1 cellular context compared by ENCODE assay signal in the genomic region with DNA sequence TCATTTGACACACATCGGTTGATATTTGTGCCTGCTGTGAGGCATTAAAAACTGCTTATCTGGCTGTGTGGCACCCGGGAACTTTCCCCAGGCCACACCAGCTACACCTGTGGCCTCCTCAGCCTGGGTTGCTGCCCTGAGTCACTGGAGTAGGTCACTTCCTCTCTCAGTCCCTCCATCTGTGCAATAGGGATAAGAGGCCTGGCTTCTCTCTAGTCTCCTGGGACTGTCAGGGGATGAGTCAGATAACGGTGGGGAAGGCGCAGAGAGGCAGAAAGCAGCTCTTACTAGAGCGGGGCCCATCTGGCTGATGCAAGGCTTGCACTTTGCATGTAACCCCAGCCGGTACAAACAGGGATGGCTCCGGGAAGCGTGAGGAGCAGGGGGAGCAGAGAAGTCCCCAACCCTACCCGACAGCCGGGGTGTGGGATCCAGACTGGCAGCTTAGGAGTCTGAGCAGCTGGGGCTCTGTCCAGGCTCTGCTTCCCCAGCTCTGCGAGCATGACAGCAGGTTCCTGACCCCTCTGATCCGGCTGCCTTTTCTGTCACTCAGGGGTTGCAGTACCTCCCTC.
TF ChIP-seq lines count a peak whose summit lies in the region.

No MANE protein-coding gene starts in this region.

TF ChIP-seq in K562, 482 proteins besides CTCF, POLR2A, EP300 and RAD21 (continued from another document and continues in another):
- TF ChIP-seq, protein P1, sequence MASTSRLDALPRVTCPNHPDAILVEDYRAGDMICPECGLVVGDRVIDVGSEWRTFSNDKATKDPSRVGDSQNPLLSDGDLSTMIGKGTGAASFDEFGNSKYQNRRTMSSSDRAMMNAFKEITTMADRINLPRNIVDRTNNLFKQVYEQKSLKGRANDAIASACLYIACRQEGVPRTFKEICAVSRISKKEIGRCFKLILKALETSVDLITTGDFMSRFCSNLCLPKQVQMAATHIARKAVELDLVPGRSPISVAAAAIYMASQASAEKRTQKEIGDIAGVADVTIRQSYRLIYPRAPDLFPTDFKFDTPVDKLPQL (IDR thresholded peaks at IDR 0.05; ENCODE audit: extremely low read depth, insufficient read length), result peak; percentile 66
- TF ChIP-seq, protein P2, sequence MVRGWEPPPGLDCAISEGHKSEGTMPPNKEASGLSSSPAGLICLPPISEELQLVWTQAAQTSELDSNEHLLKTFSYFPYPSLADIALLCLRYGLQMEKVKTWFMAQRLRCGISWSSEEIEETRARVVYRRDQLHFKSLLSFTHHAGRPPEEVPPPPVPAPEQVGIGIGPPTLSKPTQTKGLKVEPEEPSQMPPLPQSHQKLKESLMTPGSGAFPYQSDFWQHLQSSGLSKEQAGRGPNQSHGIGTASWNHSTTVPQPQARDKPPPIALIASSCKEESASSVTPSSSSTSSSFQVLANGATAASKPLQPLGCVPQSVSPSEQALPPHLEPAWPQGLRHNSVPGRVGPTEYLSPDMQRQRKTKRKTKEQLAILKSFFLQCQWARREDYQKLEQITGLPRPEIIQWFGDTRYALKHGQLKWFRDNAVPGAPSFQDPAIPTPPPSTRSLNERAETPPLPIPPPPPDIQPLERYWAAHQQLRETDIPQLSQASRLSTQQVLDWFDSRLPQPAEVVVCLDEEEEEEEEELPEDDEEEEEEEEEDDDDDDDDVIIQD (CRISPR knock-in tag; IDR thresholded peaks at IDR 0.05), result no peak; the same call in 1 of the 2 replicates
- TF ChIP-seq PYGO2 (tag; IDR thresholded peaks at IDR 0.05) (peak; percentile 78; the same call in 1 of the 2 replicates), CREB1 (IDR thresholded peaks at IDR 0.05) (peak; percentile 87), CREB1 (CRISPR knock-in tag; IDR thresholded peaks at IDR 0.05) (peak; percentile 92), HMG20B (CRISPR knock-in tag; IDR thresholded peaks at IDR 0.05) (no peak), TOE1 (IDR thresholded peaks at IDR 0.05; ENCODE audit: borderline replicate concordance) (peak; percentile 84), TOE1 (CRISPR knock-in tag; IDR thresholded peaks at IDR 0.05; ENCODE audit: borderline replicate concordance, low read depth) (no peak; the same call in 1 of the 2 replicates), ZNF79 (CRISPR knock-in tag; IDR thresholded peaks at IDR 0.05; ENCODE audit: low read depth) (no peak), ZKSCAN8 (CRISPR knock-in tag; IDR thresholded peaks at IDR 0.05) (no peak; the same call in 1 of the 2 replicates), SP2 (IDR thresholded peaks at IDR 0.05; ENCODE audit: extremely low read depth, low read depth, low read length, poor library complexity, severe bottlenecking) (no peak), RNF2 (IDR thresholded peaks at IDR 0.05) (peak; percentile 100), THRAP3 (IDR thresholded peaks at IDR 0.05; ENCODE audit: borderline replicate concordance) (no peak), FOXJ3 (CRISPR knock-in tag; IDR thresholded peaks at IDR 0.05) (no peak), ZNF263 (CRISPR knock-in tag; IDR thresholded peaks at IDR 0.05; ENCODE audit: borderline replicate concordance) (peak; percentile 31; the same call in 1 of the 2 replicates), ZNF121 (CRISPR knock-in tag; conservative IDR thresholded peaks at IDR 0.05) (peak; percentile 30), ZNF696 (CRISPR knock-in tag; conservative IDR thresholded peaks at IDR 0.05) (no peak), ZNF780A (CRISPR knock-in tag; IDR thresholded peaks at IDR 0.05) (no peak), HDAC1 (IDR thresholded peaks at IDR 0.05) (peak; percentile 25 to 95; a peak in 1 of 4 replicates), JUND (IDR thresholded peaks at IDR 0.05; ENCODE audit: borderline replicate concordance, low read depth, low read length) (peak; percentile 99), JUND (tag; IDR thresholded peaks at IDR 0.05; ENCODE audit: borderline replicate concordance, low read depth, low read length) (peak; percentile 99), ZNF311 (CRISPR knock-in tag; IDR thresholded peaks at IDR 0.05) (peak; percentile 81; the same call in 1 of the 2 replicates), THRA (IDR thresholded peaks at IDR 0.05) (no peak), IFI16 (CRISPR knock-in tag; IDR thresholded peaks at IDR 0.05) (no peak), SAFB2 (IDR thresholded peaks at IDR 0.05; ENCODE audit: borderline replicate concordance, low read depth, low read length, severe bottlenecking) (no peak), ZNF589 (CRISPR knock-in tag; IDR thresholded peaks at IDR 0.05; ENCODE audit: low read depth) (peak; percentile 98), DNMT1 (IDR thresholded peaks at IDR 0.05) (no peak), RBFOX2 (IDR thresholded peaks at IDR 0.05; ENCODE audit: low read depth, low read length) (peak; percentile 96), MCM3 (IDR thresholded peaks at IDR 0.05) (no peak), GATA2 (CRISPR knock-in tag; IDR thresholded peaks at IDR 0.05) (peak; percentile 98), FOXK2 (conservative IDR thresholded peaks at IDR 0.05 in 1 of 2, IDR thresholded peaks at IDR 0.05 in 1 of 2; ENCODE audit: low read depth in 2 of 2) (peak; percentile 77 to 81), ZNF354B (CRISPR knock-in tag; IDR thresholded peaks at IDR 0.05) (peak; percentile 42; the same call in 1 of the 2 replicates), ILF3 (IDR thresholded peaks at IDR 0.05; ENCODE audit: borderline replicate concordance) (no peak), ESRRB (CRISPR knock-in tag; IDR thresholded peaks at IDR 0.05; ENCODE audit: borderline replicate concordance) (no peak), ZNF175 (CRISPR knock-in tag; IDR thresholded peaks at IDR 0.05; ENCODE audit: low read depth) (peak; percentile 97), ASH1L (IDR thresholded peaks at IDR 0.05; ENCODE audit: borderline replicate concordance, low read depth, partially characterized antibody) (no peak), HDAC8 (tag; IDR thresholded peaks at IDR 0.05) (peak; percentile 77), MEF2D (tag; conservative IDR thresholded peaks at IDR 0.05; ENCODE audit: low read depth) (peak; percentile 87), MCM7 (IDR thresholded peaks at IDR 0.05) (no peak), SREBF1 (IDR thresholded peaks at IDR 0.05; ENCODE audit: borderline replicate concordance, low read depth, low read length) (peak; percentile 79; the same call in 1 of the 2 replicates), TAF1 (IDR thresholded peaks at IDR 0.05; ENCODE audit: control insufficient read depth, extremely low read depth, insufficient read depth, low read length, severe bottlenecking) (peak; percentile 75), SLC30A9 (CRISPR knock-in tag; IDR thresholded peaks at IDR 0.05) (no peak), NFYB (IDR thresholded peaks at IDR 0.05; ENCODE audit: extremely low read depth, insufficient read length) (no peak), TEAD4 (IDR thresholded peaks at IDR 0.05; ENCODE audit: low read length) (peak; percentile 99), TEAD4 (CRISPR knock-in tag; IDR thresholded peaks at IDR 0.05; ENCODE audit: borderline replicate concordance) (no peak), SREBF2 (CRISPR knock-in tag; IDR thresholded peaks at IDR 0.05) (no peak), SIN3A (IDR thresholded peaks at IDR 0.05; ENCODE audit: borderline replicate concordance in 2 of 2, control insufficient read depth in 1 of 2, low read depth in 2 of 2, low read length in 2 of 2) (peak; percentile 59 to 69; a peak in 2 of 4 replicates), PHB (CRISPR knock-in tag; IDR thresholded peaks at IDR 0.05) (no peak), NR4A1 (CRISPR knock-in tag; IDR thresholded peaks at IDR 0.05) (0 out of 2 replicates have a peak, but pooled peaks have one; percentile 70), NR4A1 (tag; IDR thresholded peaks at IDR 0.05) (peak; percentile 93), SMARCB1 (IDR thresholded peaks at IDR 0.05; ENCODE audit: insufficient read length, low read depth) (peak; percentile 1), MIER1 (IDR thresholded peaks at IDR 0.05; ENCODE audit: low read depth) (no peak), SMAD3 (CRISPR knock-in tag; conservative IDR thresholded peaks at IDR 0.05) (peak; percentile 60; the same call in 1 of the 2 replicates), COPS2 (conservative IDR thresholded peaks at IDR 0.05) (no peak), XRCC4 (IDR thresholded peaks at IDR 0.05; ENCODE audit: extremely low read depth, insufficient read depth, insufficient read length) (no peak), TCFL5 (CRISPR knock-in tag; conservative IDR thresholded peaks at IDR 0.05) (no peak), TCF7 (IDR thresholded peaks at IDR 0.05; ENCODE audit: borderline replicate concordance) (no peak; the same call in 1 of the 2 replicates), DIDO1 (tag; IDR thresholded peaks at IDR 0.05; ENCODE audit: low read depth) (peak; percentile 67)
- TF ChIP-seq, protein P3, sequence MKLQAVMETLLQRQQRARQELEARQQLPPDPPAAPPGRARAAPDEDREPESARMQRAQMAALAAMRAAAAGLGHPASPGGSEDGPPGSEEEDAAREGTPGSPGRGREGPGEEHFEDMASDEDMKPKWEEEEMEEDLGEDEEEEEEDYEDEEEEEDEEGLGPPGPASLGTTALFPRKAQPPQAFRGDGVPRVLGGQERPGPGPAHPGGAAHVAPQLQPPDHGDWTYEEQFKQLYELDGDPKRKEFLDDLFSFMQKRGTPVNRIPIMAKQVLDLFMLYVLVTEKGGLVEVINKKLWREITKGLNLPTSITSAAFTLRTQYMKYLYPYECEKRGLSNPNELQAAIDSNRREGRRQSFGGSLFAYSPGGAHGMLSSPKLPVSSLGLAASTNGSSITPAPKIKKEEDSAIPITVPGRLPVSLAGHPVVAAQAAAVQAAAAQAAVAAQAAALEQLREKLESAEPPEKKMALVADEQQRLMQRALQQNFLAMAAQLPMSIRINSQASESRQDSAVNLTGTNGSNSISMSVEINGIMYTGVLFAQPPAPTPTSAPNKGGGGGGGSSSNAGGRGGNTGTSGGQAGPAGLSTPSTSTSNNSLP (IDR thresholded peaks at IDR 0.05; ENCODE audit: borderline replicate concordance, low read depth, low read length), result peak; percentile 69; the same call in 1 of the 2 replicates
- TF ChIP-seq, protein P4, sequence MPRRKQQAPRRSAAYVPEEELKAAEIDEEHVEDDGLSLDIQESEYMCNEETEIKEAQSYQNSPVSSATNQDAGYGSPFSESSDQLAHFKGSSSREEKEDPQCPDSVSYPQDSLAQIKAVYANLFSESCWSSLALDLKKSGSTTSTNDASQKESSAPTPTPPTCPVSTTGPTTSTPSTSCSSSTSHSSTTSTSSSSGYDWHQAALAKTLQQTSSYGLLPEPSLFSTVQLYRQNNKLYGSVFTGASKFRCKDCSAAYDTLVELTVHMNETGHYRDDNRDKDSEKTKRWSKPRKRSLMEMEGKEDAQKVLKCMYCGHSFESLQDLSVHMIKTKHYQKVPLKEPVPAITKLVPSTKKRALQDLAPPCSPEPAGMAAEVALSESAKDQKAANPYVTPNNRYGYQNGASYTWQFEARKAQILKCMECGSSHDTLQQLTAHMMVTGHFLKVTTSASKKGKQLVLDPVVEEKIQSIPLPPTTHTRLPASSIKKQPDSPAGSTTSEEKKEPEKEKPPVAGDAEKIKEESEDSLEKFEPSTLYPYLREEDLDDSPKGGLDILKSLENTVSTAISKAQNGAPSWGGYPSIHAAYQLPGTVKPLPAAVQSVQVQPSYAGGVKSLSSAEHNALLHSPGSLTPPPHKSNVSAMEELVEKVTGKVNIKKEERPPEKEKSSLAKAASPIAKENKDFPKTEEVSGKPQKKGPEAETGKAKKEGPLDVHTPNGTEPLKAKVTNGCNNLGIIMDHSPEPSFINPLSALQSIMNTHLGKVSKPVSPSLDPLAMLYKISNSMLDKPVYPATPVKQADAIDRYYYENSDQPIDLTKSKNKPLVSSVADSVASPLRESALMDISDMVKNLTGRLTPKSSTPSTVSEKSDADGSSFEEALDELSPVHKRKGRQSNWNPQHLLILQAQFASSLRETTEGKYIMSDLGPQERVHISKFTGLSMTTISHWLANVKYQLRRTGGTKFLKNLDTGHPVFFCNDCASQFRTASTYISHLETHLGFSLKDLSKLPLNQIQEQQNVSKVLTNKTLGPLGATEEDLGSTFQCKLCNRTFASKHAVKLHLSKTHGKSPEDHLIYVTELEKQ (CRISPR knock-in tag; IDR thresholded peaks at IDR 0.05), result peak; percentile 7
- TF ChIP-seq, protein P5, sequence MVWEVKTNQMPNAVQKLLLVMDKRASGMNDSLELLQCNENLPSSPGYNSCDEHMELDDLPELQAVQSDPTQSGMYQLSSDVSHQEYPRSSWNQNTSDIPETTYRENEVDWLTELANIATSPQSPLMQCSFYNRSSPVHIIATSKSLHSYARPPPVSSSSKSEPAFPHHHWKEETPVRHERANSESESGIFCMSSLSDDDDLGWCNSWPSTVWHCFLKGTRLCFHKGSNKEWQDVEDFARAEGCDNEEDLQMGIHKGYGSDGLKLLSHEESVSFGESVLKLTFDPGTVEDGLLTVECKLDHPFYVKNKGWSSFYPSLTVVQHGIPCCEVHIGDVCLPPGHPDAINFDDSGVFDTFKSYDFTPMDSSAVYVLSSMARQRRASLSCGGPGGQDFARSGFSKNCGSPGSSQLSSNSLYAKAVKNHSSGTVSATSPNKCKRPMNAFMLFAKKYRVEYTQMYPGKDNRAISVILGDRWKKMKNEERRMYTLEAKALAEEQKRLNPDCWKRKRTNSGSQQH (CRISPR knock-in tag; IDR thresholded peaks at IDR 0.05), result no peak; the same call in 1 of the 2 replicates
- TF ChIP-seq, protein P6, sequence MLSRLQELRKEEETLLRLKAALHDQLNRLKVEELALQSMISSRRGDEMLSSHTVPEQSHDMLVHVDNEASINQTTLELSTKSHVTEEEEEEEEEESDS (CRISPR knock-in tag; IDR thresholded peaks at IDR 0.05), result no peak
- TF ChIP-seq, protein P7, sequence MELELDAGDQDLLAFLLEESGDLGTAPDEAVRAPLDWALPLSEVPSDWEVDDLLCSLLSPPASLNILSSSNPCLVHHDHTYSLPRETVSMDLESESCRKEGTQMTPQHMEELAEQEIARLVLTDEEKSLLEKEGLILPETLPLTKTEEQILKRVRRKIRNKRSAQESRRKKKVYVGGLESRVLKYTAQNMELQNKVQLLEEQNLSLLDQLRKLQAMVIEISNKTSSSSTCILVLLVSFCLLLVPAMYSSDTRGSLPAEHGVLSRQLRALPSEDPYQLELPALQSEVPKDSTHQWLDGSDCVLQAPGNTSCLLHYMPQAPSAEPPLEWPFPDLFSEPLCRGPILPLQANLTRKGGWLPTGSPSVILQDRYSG (tag; conservative IDR thresholded peaks at IDR 0.05; ENCODE audit: low read depth), result peak; percentile 88
